34 cellular contexts compared by ENCODE assay signal in the genomic region with DNA sequence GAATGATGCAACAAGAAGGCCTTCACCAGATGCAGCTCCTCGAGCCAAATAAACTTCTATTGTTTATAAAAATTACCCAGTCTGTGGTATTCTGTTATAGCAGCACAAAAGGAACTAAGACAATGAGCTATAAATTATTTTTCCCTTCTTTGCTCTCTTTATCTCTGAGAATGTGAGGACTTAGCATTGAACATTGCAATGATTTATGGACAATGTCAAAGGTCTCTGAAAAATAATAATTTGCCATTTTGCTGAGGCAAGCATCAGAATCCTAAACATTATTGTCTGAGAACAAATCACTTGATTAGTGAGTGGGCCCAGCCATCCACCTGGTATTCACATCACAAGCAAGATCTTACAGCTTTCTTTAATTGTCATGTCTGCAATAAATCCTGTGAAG.
DNase-seq lines count a peak whose midpoint lies in the region; ATAC-seq, FAIRE-seq and TF ChIP-seq lines count a peak whose summit lies in the region.
"Had no signal": no experiment of that assay in that cellular context is flagged by ENCODE, and none has a peak within 500 bp of the region (broad histone marks: within the 10 kb centered on the region; RNA-seq: fewer than 3 reads in every experiment).

No MANE protein-coding gene starts in this region.

- no peak for ATAC-seq in K562
- ATAC-seq: A549; CD8-positive, alpha-beta T cell had no signal

- H3K4me1 ChIP-seq in OCI-LY7 (ENCODE audit: insufficient read depth, low read length, poor library complexity, severe bottlenecking), result peaks cover 21% of the 10 kb centered on the region
- peaks cover 11 to 24% of the 10 kb centered on the region in 2 experiments; a peak in 4 of 5 replicates for H3K4me1 ChIP-seq in K562 (replicated peaks in 1 of 2; ENCODE audit: control insufficient read depth in 2 of 2, insufficient read depth in 2 of 2, low read length in 2 of 2)

- H2AFZ ChIP-seq in OCI-LY7 (ENCODE audit: low read length), result 0 out of 2 replicates have a peak overlapping the region, but pooled peaks have one; percentile 7
- H2AFZ ChIP-seq in K562 (ENCODE audit: low read depth, low read length), result no peak overlapping the region

- no peaks in the 10 kb centered on the region for H4K20me1 ChIP-seq in OCI-LY7 (ENCODE audit: insufficient read depth, low read length)
- no peaks in the 10 kb centered on the region for H4K20me1 ChIP-seq in K562 (replicated peaks; ENCODE audit: control insufficient read depth, insufficient read depth, low read length)
- H4K20me1 ChIP-seq: BLaER1; BLaER1 treated with 17β-estradiol and CSF1 and Interleukin-3, amounts not matched to agents 10 nM and 100 nM had no signal

- CTCF ChIA-PET in OCI-LY7 (lab: Charles Lee; ENCODE audit: unreplicated experiment), result no interaction called here
- CTCF ChIA-PET in K562 (lab: Yijun Ruan, JAX; ENCODE audit: low intra/inter-chr PET ratio), result no interaction called here

- TF ChIP-seq EP300 in K562 (IDR thresholded peaks at IDR 0.05; ENCODE audit: low read length), result no peak

- no peaks in the 10 kb centered on the region for H3K79me2 ChIP-seq in OCI-LY7 (ENCODE audit: insufficient read depth, low read depth, low read length)
- 0 out of 3 replicates have a peak, but pooled peaks cover 3% of the 10 kb centered on the region for H3K79me2 ChIP-seq in K562 (ENCODE audit: control insufficient read depth, insufficient read depth, low read length)

- TF ChIP-seq CTCF in OCI-LY7 (conservative IDR thresholded peaks at IDR 0.05; ENCODE audit: low read length) (no peak), K562 (IDR thresholded peaks at IDR 0.05 in 2 of 3, conservative IDR thresholded peaks at IDR 0.05 in 1 of 3; ENCODE audit: insufficient read depth in 2 of 3, low read depth in 1 of 3, low read length in 3 of 3) (no peak), fibroblast of the aortic adventitia (IDR thresholded peaks at IDR 0.05; ENCODE audit: insufficient read depth, low read length) (no peak)

- no peak for FAIRE-seq in K562 (lab: Jason Lieb, UNC)
- FAIRE-seq: A204.1, A549, D721Med had no signal

- DNase-seq in NCI-H2227 (lab: John Stamatoyannopoulos, UW; ENCODE audit: unreplicated experiment) (peak; percentile 16), NCI-H2227 treated with DMSO at 0.1 percent for 48 hours (lab: John Stamatoyannopoulos, UW) (no peak), OCI-LY7 (ENCODE audit: low spot score) (no peak), K562 (ENCODE audit: extremely low read depth in 1 of 4, low spot score in 3 of 4) (no peak), fibroblast of the aortic adventitia (ENCODE audit: low read depth) (peak; percentile 26), DMS53 treated with DMSO at 0.1 percent for 48 hours (lab: John Stamatoyannopoulos, UW; ENCODE audit: unreplicated experiment) (no peak), NCI-H1105 treated with DMSO at 0.1 percent for 48 hours (lab: John Stamatoyannopoulos, UW) (no peak), NCI-H187 treated with DMSO at 0.1 percent for 48 hours (lab: John Stamatoyannopoulos, UW) (no peak)
- DNase-seq: 8988T; ACHN; AML-193; BE2C; Caco-2; Calu3; CD4-positive, alpha-beta memory T cell; CD4-positive, alpha-beta T cell; CD4-positive, CD25-positive, alpha-beta regulatory T cell; CD8-positive, alpha-beta memory T cell; CD8-positive, alpha-beta T cell; COR-L47; DMS 273 treated with DMSO at 0.1 percent for 48 hours; DMS153; DMS53; DMS79; DMS79 treated with DMSO at 0.1 percent for 48 hours; DND-41; EL had no signal

- H3K4me3 ChIP-seq in OCI-LY7 (ENCODE audit: low read depth, low read length, poor library complexity, severe bottlenecking) (no peak overlapping the region), K562 (no peak overlapping the region), fibroblast of the aortic adventitia (ENCODE audit: low read depth, low read length) (no peak overlapping the region)
- H3K4me3 ChIP-seq: A549; BLaER1; BLaER1 treated with 17β-estradiol and CSF1 and Interleukin-3, amounts not matched to agents 10 nM and 100 nM had no signal

- no peaks in the 10 kb centered on the region for H3K27me3 ChIP-seq in K562 (ENCODE audit: control insufficient read depth in 2 of 2, insufficient read depth in 2 of 2, low read length in 2 of 2)
- H3K27me3 ChIP-seq: BE2C; BLaER1; BLaER1 treated with 17β-estradiol and CSF1 and Interleukin-3, amounts not matched to agents 10 nM and 100 nM had no signal

- H3K9me1 ChIP-seq in K562 (ENCODE audit: control insufficient read depth, insufficient read depth, low read length), result no peaks in the 10 kb centered on the region

- H3K36me3 ChIP-seq in OCI-LY7 (ENCODE audit: insufficient read depth, low read length) (no peaks in the 10 kb centered on the region), K562 (ENCODE audit: control insufficient read depth, insufficient read depth, low read length) (no peaks in the 10 kb centered on the region)
- H3K36me3 ChIP-seq: BE2C; BLaER1; BLaER1 treated with 17β-estradiol and CSF1 and Interleukin-3, amounts not matched to agents 10 nM and 100 nM had no signal

- H3K9ac ChIP-seq in K562 (ENCODE audit: insufficient read depth in 1 of 2, low read depth in 2 of 2, low read length in 2 of 2), result no peak overlapping the region
- H3K9ac ChIP-seq: BLaER1; BLaER1 treated with 17β-estradiol and CSF1 and Interleukin-3, amounts not matched to agents 10 nM and 100 nM had no signal

- no peaks in the 10 kb centered on the region for H3K9me3 ChIP-seq in OCI-LY7 (ENCODE audit: low read length)
- H3K9me3 ChIP-seq in K562 (replicated peaks; ENCODE audit: control insufficient read depth, insufficient read depth, low read depth, low read length), result no peaks in the 10 kb centered on the region
- H3K9me3 ChIP-seq: A549; BE2C; BLaER1; BLaER1 treated with 17β-estradiol and CSF1 and Interleukin-3, amounts not matched to agents 10 nM and 100 nM; Caco-2 had no signal

- POLR2A ChIA-PET in OCI-LY7 (lab: Charles Lee), result interaction anchor here (0.7 kb wide), 1 partner anchor 407 kb away, joined by 3 read pairs; no protein-coding TSS in a partner anchor
- POLR2A ChIA-PET in K562 (lab: Yijun Ruan, JAX), result interaction anchor here (0.6 kb wide), 1 partner anchor 19 kb away, joined by 3 read pairs; no protein-coding TSS in a partner anchor

- in situ Hi-C loops in K562 (cut with MboI), result loop anchor here (5.0 to 10.0 kb wide), 2 partner anchors 89 to 422 kb away; no protein-coding TSS in a partner anchor

- no peak overlapping the region for H3K27ac ChIP-seq in OCI-LY7 (ENCODE audit: low read depth, low read length, poor library complexity, severe bottlenecking)
- no peak overlapping the region for H3K27ac ChIP-seq in K562 (ENCODE audit: extremely low read depth, low read depth, low read length)
- H3K27ac ChIP-seq: 22Rv1; A549; BLaER1; BLaER1 treated with 17β-estradiol and CSF1 and Interleukin-3, amounts not matched to agents 10 nM and 100 nM; C4-2B had no signal

- BruUV-seq in OCI-LY7 (replicated peaks; lab: Mats Ljungman, UMichigan), result no TSS peak
- no TSS peak for BruUV-seq in K562 (replicated peaks; lab: Mats Ljungman, UMichigan)

- TF ChIP-seq RAD21 in K562 (CRISPR knock-in tag; conservative IDR thresholded peaks at IDR 0.05 in 1 of 2, IDR thresholded peaks at IDR 0.05 in 1 of 2), result no peak

- TF ChIP-seq POLR2A in K562 (conservative IDR thresholded peaks at IDR 0.05), result no peak

- intact Hi-C loops in OCI-LY7 (cut with micrococcal nuclease; ENCODE audit: unreplicated experiment) (no loop called here), K562 (cut with micrococcal nuclease) (no loop called here)

- 9% methylated on average over 1 of the region's 1 CpG for WGBS in K562 (ENCODE audit: insufficient coverage, low coverage, missing lambda C conversion rate)

- H3K9me2 ChIP-seq in OCI-LY7 (ENCODE audit: insufficient read depth, low read length), result no peaks in the 10 kb centered on the region; the same call in 1 of the 2 replicates

- no peak overlapping the region for H3K4me2 ChIP-seq in OCI-LY7 (ENCODE audit: low read length)
- H3K4me2 ChIP-seq in K562 (ENCODE audit: insufficient read depth, low read length), result no peak overlapping the region
- H3K4me2 ChIP-seq: A549; BLaER1; BLaER1 treated with 17β-estradiol and CSF1 and Interleukin-3, amounts not matched to agents 10 nM and 100 nM had no signal

TF ChIP-seq in K562, 482 proteins besides CTCF, POLR2A, EP300 and RAD21 (continues in another document):
- TF ChIP-seq ZMIZ1 (IDR thresholded peaks at IDR 0.05; ENCODE audit: low read depth in 2 of 2, low read length in 2 of 2), result no peak

Comparison
In these comparisons a context has a peak if more than half of its experiments do, and no peak if none do; other contexts are left out.
1. DNase-seq: peak in NCI-H2227 (single experiment) and fibroblast of the aortic adventitia (single experiment); none in NCI-H2227 treated with DMSO at 0.1 percent for 48 hours (single experiment), OCI-LY7 (single experiment), K562 (0 of 4), DMS53 treated with DMSO at 0.1 percent for 48 hours (single experiment), NCI-H1105 treated with DMSO at 0.1 percent for 48 hours (single experiment) and NCI-H187 treated with DMSO at 0.1 percent for 48 hours (single experiment).